Comparison of ENCODE assay signal across 19 cellular contexts in genomic region chr18:55547705-55548056, GRCh38. TPM values are rescaled to one million over a fixed set of nuclear protein-coding genes. Genes with fewer than 3 reads are reported as not detected.
A peak's percentile ranks its signal among the peaks of the same experiment; 100 is the strongest.
DNase-seq lines count a peak whose midpoint lies in the region; TF ChIP-seq lines count a peak whose summit lies in the region.
"Had no signal": no experiment of that assay in that cellular context is flagged by ENCODE, and none has a peak within 500 bp of the region (broad histone marks: within the 10 kb centered on the region; RNA-seq: fewer than 3 reads in every experiment).

No MANE protein-coding gene starts in this region.

- H3K27ac ChIP-seq in GM23248 (no peak overlapping the region), OCI-LY1 (ENCODE audit: low read depth, low read length, poor library complexity, severe bottlenecking) (peak overlapping the region; percentile 95), iPS-18a (ENCODE audit: low read length) (no peak overlapping the region), parathyroid adenoma (no peak overlapping the region), tibial artery (no peak overlapping the region)
- H3K27ac ChIP-seq: BLaER1 treated with 17β-estradiol and CSF1 and Interleukin-3, amounts not matched to agents 10 nM and 100 nM had no signal

- H3K4me1 ChIP-seq in GM23248 (ENCODE audit: insufficient read depth) (peaks cover 13% of the 10 kb centered on the region; the same call in 1 of the 2 replicates), OCI-LY1 (ENCODE audit: insufficient read depth, low read length, severe bottlenecking) (peaks cover 99% of the 10 kb centered on the region), iPS-18a (ENCODE audit: control insufficient read depth, low read depth, low read length) (peaks cover 32% of the 10 kb centered on the region), parathyroid adenoma (peaks cover 8% of the 10 kb centered on the region), tibial artery (peaks cover 0 to 24% (median 11%) of the 10 kb centered on the region in 4 donors)

- H3K9me3 ChIP-seq in GM23248 (ENCODE audit: low read depth) (no peaks in the 10 kb centered on the region), OCI-LY1 (ENCODE audit: low read length) (no peaks in the 10 kb centered on the region), iPS-18a (ENCODE audit: control insufficient read depth, low read depth, low read length) (no peaks in the 10 kb centered on the region), parathyroid adenoma (ENCODE audit: control insufficient read depth, low read length) (no peaks in the 10 kb centered on the region), tibial artery (no peaks in the 10 kb centered on the region)
- H3K9me3 ChIP-seq: adrenal gland had no signal

- intact Hi-C loops in tibial artery (cut with DNase I; ENCODE audit: low total_unique reads): no loop called here

- no peak for DNase-seq in GM23248
- no peak for DNase-seq in SIG-M5 (lab: John Stamatoyannopoulos, UW)
- DNase-seq in D341Med (ENCODE audit: low spot score): no peak
- no peak for DNase-seq in UCSD-AML1 (lab: John Stamatoyannopoulos, UW; ENCODE audit: unreplicated experiment)
- DNase-seq in tibial artery: no peak
- DNase-seq: ACHN; activated CD8-positive, alpha-beta T cell treated with anti-CD3 and anti-CD28 coated beads for 36 hours; adrenal gland; Calu3; EL; KBM-7; NCI-H187; NCI-H345; stimulated activated CD4-positive, alpha-beta T cell treated with anti-CD3 and anti-CD28 coated beads, Interleukin-15, amount 100 ng/mL, for 24 hours; T-helper 9 cell had no signal

- H3K36me3 ChIP-seq in GM23248 (ENCODE audit: low read depth) (no peaks in the 10 kb centered on the region), OCI-LY1 (ENCODE audit: insufficient read depth, low read length) (peaks cover 22% of the 10 kb centered on the region; the same call in 1 of the 2 replicates), iPS-18a (ENCODE audit: control insufficient read depth, low read depth, low read length) (no peaks in the 10 kb centered on the region), parathyroid adenoma (ENCODE audit: control insufficient read depth, insufficient read depth, low read length) (no peaks in the 10 kb centered on the region), tibial artery (no peaks in the 10 kb centered on the region)
- H3K36me3 ChIP-seq: adrenal gland had no signal

- H3K79me2 ChIP-seq in GM23248 (ENCODE audit: insufficient read depth) (peaks cover 98% of the 10 kb centered on the region), OCI-LY1 (ENCODE audit: insufficient read depth, low read length) (peaks cover 40% of the 10 kb centered on the region), parathyroid adenoma (peaks cover 3% of the 10 kb centered on the region)

- H3F3A ChIP-seq in GM23248 (ENCODE audit: insufficient read depth) (peaks cover 23% of the 10 kb centered on the region), OCI-LY1 (ENCODE audit: insufficient read depth, low read length) (no peaks in the 10 kb centered on the region)

- H3K4me2 ChIP-seq in GM23248 (ENCODE audit: unreplicated experiment) (no peak overlapping the region), OCI-LY1 (ENCODE audit: low read length) (peak overlapping the region; percentile 55), parathyroid adenoma (ENCODE audit: low read length) (no peak overlapping the region)

- no peaks in the 10 kb centered on the region for H4K20me1 ChIP-seq in GM23248 (ENCODE audit: insufficient read depth)
- no peaks in the 10 kb centered on the region for H4K20me1 ChIP-seq in OCI-LY1 (ENCODE audit: insufficient read depth, low read length)

- H3K9me2 ChIP-seq in GM23248 (ENCODE audit: insufficient read depth) (no peaks in the 10 kb centered on the region), OCI-LY1 (ENCODE audit: low read depth, low read length) (no peaks in the 10 kb centered on the region)

- in situ Hi-C loops in GM23248 (cut with MboI): no loop called here

- peak overlapping the region; percentile 75; the same call in 1 of the 2 replicates for H3K9ac ChIP-seq in GM23248
- H3K9ac ChIP-seq in OCI-LY1 (ENCODE audit: low read length): peak overlapping the region; percentile 60
- peak overlapping the region; percentile 20 for H3K9ac ChIP-seq in iPS-18a (ENCODE audit: low read length)
- H3K9ac ChIP-seq in parathyroid adenoma: no peak overlapping the region
- H3K9ac ChIP-seq: BLaER1 treated with 17β-estradiol and CSF1 and Interleukin-3, amounts not matched to agents 10 nM and 100 nM had no signal

- TF ChIP-seq CTCF in OCI-LY1 (IDR thresholded peaks at IDR 0.05; ENCODE audit: low read length) (no peak), parathyroid adenoma (IDR thresholded peaks at IDR 0.05) (no peak), tibial artery (IDR thresholded peaks at IDR 0.05) (no peak)

- 85 to 91% methylated on average over 5 of the region's 5 CpGs for WGBS in GM23248 (ENCODE audit: low coverage in 1 of 2, low lambda C conversion rate in 2 of 2, missing lambda C conversion rate in 2 of 2), 2 experiments

- no peaks in the 10 kb centered on the region for H3K27me3 ChIP-seq in GM23248 (replicated peaks; ENCODE audit: insufficient read depth)
- no peaks in the 10 kb centered on the region for H3K27me3 ChIP-seq in OCI-LY1 (ENCODE audit: insufficient read depth, low read length)
- H3K27me3 ChIP-seq in iPS-18a (ENCODE audit: control insufficient read depth, insufficient read depth, low read length): no peaks in the 10 kb centered on the region
- H3K27me3 ChIP-seq in parathyroid adenoma (ENCODE audit: control insufficient read depth, insufficient read depth, low read length): no peaks in the 10 kb centered on the region
- H3K27me3 ChIP-seq in tibial artery: no peaks in the 10 kb centered on the region
- H3K27me3 ChIP-seq: adrenal gland; BLaER1 treated with 17β-estradiol and CSF1 and Interleukin-3, amounts not matched to agents 10 nM and 100 nM had no signal

- H3K4me3 ChIP-seq in GM23248 (no peak overlapping the region), OCI-LY1 (ENCODE audit: low read depth, low read length, poor library complexity, severe bottlenecking) (no peak overlapping the region), iPS-18a (ENCODE audit: low read length) (no peak overlapping the region), parathyroid adenoma (ENCODE audit: low read depth, low read length) (no peak overlapping the region), tibial artery (no peak overlapping the region)
- H3K4me3 ChIP-seq: adrenal gland; BLaER1 treated with 17β-estradiol and CSF1 and Interleukin-3, amounts not matched to agents 10 nM and 100 nM had no signal

- no peak overlapping the region for H2AFZ ChIP-seq in GM23248
- no peak overlapping the region for H2AFZ ChIP-seq in OCI-LY1 (ENCODE audit: low read length)
- peak overlapping the region; percentile 23 for H2AFZ ChIP-seq in parathyroid adenoma

RNA-seq across cellular contexts. Expression of gene TCF4, which starts 40.3 kb away (rescaled TPM):
- 54.5 and 60.7 TPM in 2 replicates for total RNA-seq in GM23248 (2014; rRNA removed; shearing (Covaris generic))
- 59.3 and 60.2 TPM in 2 replicates for polyA plus RNA-seq in GM23248 (2016; fragmentation: Nextera tagmentation; extraction: Ambion mirVana)
